In the genomic region with DNA sequence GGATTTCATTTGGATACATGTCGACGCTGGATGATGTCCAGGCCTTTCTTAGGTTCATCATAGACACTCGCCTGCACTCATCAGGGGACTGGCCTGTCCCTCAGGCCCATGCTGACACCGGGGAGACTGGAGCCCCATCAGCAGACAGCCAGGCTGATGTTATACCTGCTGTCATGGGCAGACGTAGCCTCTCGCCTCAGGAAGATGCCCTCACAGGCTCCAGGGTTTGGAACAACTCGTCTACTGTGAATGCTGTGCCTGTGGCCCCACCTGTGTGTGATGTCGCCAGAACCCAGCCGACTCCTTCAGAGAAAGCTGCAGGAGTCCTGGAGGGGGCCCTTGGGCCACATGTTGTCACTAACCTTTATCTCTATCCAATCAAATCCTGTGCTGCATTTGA, we compare ENCODE assay signal across 1 cellular context.
TF ChIP-seq lines count a peak whose summit lies in the region.

No MANE protein-coding gene starts in this region.

TF ChIP-seq in H1, 55 proteins besides CTCF, POLR2A, EP300 and RAD21:
- no peak for TF ChIP-seq ASH2L (IDR thresholded peaks at IDR 0.05; ENCODE audit: low read length)
